ENCODE assay signal across 34 cellular contexts in the genomic region with DNA sequence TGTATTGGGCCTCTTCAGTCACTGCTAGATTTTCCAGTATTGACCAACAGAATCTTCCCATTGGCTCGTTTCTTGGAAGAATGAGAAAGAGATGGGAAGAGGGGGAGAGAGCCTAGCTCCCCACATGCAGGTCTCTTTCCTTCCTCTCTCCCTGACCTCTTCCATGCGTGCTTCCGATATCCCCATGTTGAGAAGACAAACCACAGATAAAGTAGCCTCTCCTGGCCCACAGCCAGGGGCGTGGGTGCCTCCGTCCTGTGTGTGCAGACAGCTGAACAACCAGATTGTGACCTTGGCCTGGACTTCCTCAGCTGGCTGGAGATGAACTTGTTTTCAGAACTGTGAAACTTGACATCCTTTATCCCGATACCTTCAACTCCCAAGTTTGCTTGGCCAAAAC.
"Had no signal": no experiment of that assay in that cellular context is flagged by ENCODE, and none has a peak within 500 bp of the region (broad histone marks: within the 10 kb centered on the region; RNA-seq: fewer than 3 reads in every experiment).

No MANE protein-coding gene starts in this region.

- H3K27me3 ChIP-seq: adrenal gland, body of pancreas, breast epithelium had no signal

- H3K27ac Mint-ChIP-seq: activated B cell treated with CpG ODN at 0.5 μM for 24 hours; activated CD4-positive, alpha-beta memory T cell treated with anti-CD3 and anti-CD28 coated beads for 36 hours; activated naive CD4-positive, alpha-beta T cell treated with anti-CD3 and anti-CD28 coated beads for 36 hours; activated naive CD4-positive, alpha-beta T cell treated with anti-CD3 and anti-CD28 coated beads, Interleukin-2, amount 50 U/mL, for 72 hours; activated T-helper 1 cell treated with anti-CD3 and anti-CD28 coated beads, Interleukin-12 subunit alpha, Interleukin-12 subunit beta, Interleukin-2, Interleukin-4 antibody, amounts not matched to agents 30 ng/mL and 10 ng/mL and 1 ng/mL, durations not matched to agents 14 hours and 24 hours and 36 hours had no signal

- ATAC-seq: activated naive CD4-positive, alpha-beta T cell treated with anti-CD3 and anti-CD28 coated beads, Interleukin-2, amount 50 U/mL, for 72 hours; activated T-cell treated with anti-CD3 and anti-CD28 coated beads, Interleukin-2, amount 50 U/mL, for 4 hours; body of pancreas had no signal

- H3K9me3 Mint-ChIP-seq: activated B cell treated with CpG ODN at 0.5 μM for 24 hours; activated CD4-positive, alpha-beta memory T cell treated with anti-CD3 and anti-CD28 coated beads for 36 hours; activated naive CD4-positive, alpha-beta T cell treated with anti-CD3 and anti-CD28 coated beads for 36 hours; activated naive CD4-positive, alpha-beta T cell treated with anti-CD3 and anti-CD28 coated beads, Interleukin-2, amount 50 U/mL, for 72 hours; activated T-cell treated with anti-CD3 and anti-CD28 coated beads, Interleukin-2, amount 50 U/mL, for 4 hours; activated T-helper 1 cell treated with anti-CD3 and anti-CD28 coated beads, Interleukin-12 subunit alpha, Interleukin-12 subunit beta, Interleukin-2, Interleukin-4 antibody, amounts not matched to agents 30 ng/mL and 10 ng/mL and 1 ng/mL, durations not matched to agents 14 hours and 24 hours and 36 hours had no signal

- H3K9me3 ChIP-seq: adrenal gland, body of pancreas, breast epithelium had no signal

- H3K36me3 ChIP-seq: adrenal gland, breast epithelium had no signal

- H3K4me3 Mint-ChIP-seq: activated B cell treated with CpG ODN at 0.5 μM for 24 hours; activated CD4-positive, alpha-beta memory T cell treated with anti-CD3 and anti-CD28 coated beads for 36 hours; activated naive CD4-positive, alpha-beta T cell treated with anti-CD3 and anti-CD28 coated beads for 36 hours; activated T-cell treated with anti-CD3 and anti-CD28 coated beads, Interleukin-2, amount 50 U/mL, for 4 hours; activated T-helper 1 cell treated with anti-CD3 and anti-CD28 coated beads, Interleukin-12 subunit alpha, Interleukin-12 subunit beta, Interleukin-2, Interleukin-4 antibody, amounts not matched to agents 30 ng/mL and 10 ng/mL and 1 ng/mL, durations not matched to agents 14 hours and 24 hours and 36 hours had no signal

- H3K4me3 ChIP-seq: adrenal gland, body of pancreas, breast epithelium, PC-9, SK-N-MC had no signal

- DNase-seq: activated B cell treated with CpG ODN at 0.5 μM for 24 hours; activated CD4-positive, alpha-beta memory T cell treated with anti-CD3 and anti-CD28 coated beads for 36 hours; activated CD4-positive, alpha-beta T cell treated with anti-CD3 and anti-CD28 coated beads for 4 hours; activated CD4-positive, alpha-beta T cell treated with anti-CD3 and anti-CD28 coated beads, Interleukin-2, amount 50 U/mL, for 1 hour; activated CD4-positive, CD25-positive, alpha-beta regulatory T cell treated with anti-CD3 and anti-CD28 coated beads, Interleukin-2, amount 50 U/mL, for 72 hours; activated CD8-positive, alpha-beta memory T cell treated with anti-CD3 and anti-CD28 coated beads, Interleukin-2, amount 50 U/mL, for 4 hours; activated gamma-delta T cell treated with Interleukin-2 at 50 U/mL for 16 hours; activated naive CD4-positive, alpha-beta T cell treated with anti-CD3 and anti-CD28 coated beads for 36 hours; activated T-cell treated with anti-CD3 and anti-CD28 coated beads for 4 hours; activated T-cell treated with anti-CD3 and anti-CD28 coated beads, Interleukin-2, amount 50 U/mL, for 4 hours; body of pancreas; caudate nucleus; cerebellar nuclear complex; NCI-H1092 treated with DMSO at 0.1 percent for 48 hours; NCI-H1417; NCI-H146; NCI-H187; NCI-H2029 treated with DMSO at 0.1 percent for 48 hours; NCI-H2107; NCI-H2171; NCI-H510A; NCI-H526; NCI-H748 treated with DMSO at 0.1 percent for 48 hours; NK-92 treated with Interleukin-12 subunit alpha and Interleukin-12 subunit beta, amount 100 ng/mL, for 24 hours; PC-9; Right ventricle myocardium superior; T1000 had no signal

- H3K4me1 Mint-ChIP-seq: activated B cell treated with CpG ODN at 0.5 μM for 24 hours had no signal

- H3K36me3 Mint-ChIP-seq: activated CD4-positive, alpha-beta memory T cell treated with anti-CD3 and anti-CD28 coated beads for 36 hours; activated naive CD4-positive, alpha-beta T cell treated with anti-CD3 and anti-CD28 coated beads, Interleukin-2, amount 50 U/mL, for 72 hours had no signal

- H3K4me1 ChIP-seq: adrenal gland, body of pancreas, breast epithelium had no signal

- H3K27ac ChIP-seq: adrenal gland, body of pancreas, breast epithelium, PC-9, SK-N-MC, VCaP had no signal

- FAIRE-seq: astrocyte had no signal
